In genomic region chr11:86922225-86922624, GRCh38 we compare ENCODE assay signal across 25 cellular contexts.
"Had no signal": no experiment of that assay in that cellular context is flagged by ENCODE, and none has a peak within 500 bp of the region (broad histone marks: within the 10 kb centered on the region; RNA-seq: fewer than 3 reads in every experiment).

No MANE protein-coding gene starts in this region.

- H3K36me3 ChIP-seq: SJCRH30 had no signal

- H3K27ac ChIP-seq: PC-9, RWPE1, SJCRH30, SK-N-MC had no signal

- H3K4me2 ChIP-seq: PC-9 had no signal

- H3K4me3 ChIP-seq: PC-9, SJCRH30, SK-N-MC had no signal

- H3K9me3 ChIP-seq: SJCRH30 had no signal

- H2AFZ ChIP-seq: PC-9 had no signal

- DNase-seq: Karpas-422, MM.1S, MV-4-11, NCI-H1092, NCI-H1417 treated with DMSO at 0.1 percent for 48 hours, NCI-H1436 treated with DMSO at 0.1 percent for 48 hours, NCI-H1694 treated with DMSO at 0.1 percent for 48 hours, NCI-H187 treated with DMSO at 0.1 percent for 48 hours, NCI-H2171 treated with DMSO at 0.1 percent for 48 hours, NCI-H2227 treated with DMSO at 0.1 percent for 48 hours, NCI-H345, NCI-H446, NCI-H524 treated with DMSO at 0.1 percent for 48 hours, NCI-H526 treated with DMSO at 0.1 percent for 48 hours, NCI-H774, PC-9, SHP77, SIG-M5, SJCRH30 had no signal

- FAIRE-seq: RCC 7860 had no signal

- ATAC-seq: Panc1, Right ventricle myocardium inferior, SK-N-SH treated with all-trans-retinoic acid at 6 μM for 48 hours had no signal

- H3K27me3 ChIP-seq: SJCRH30 had no signal
